ENCODE assay signal across 17 cellular contexts in the genomic region with DNA sequence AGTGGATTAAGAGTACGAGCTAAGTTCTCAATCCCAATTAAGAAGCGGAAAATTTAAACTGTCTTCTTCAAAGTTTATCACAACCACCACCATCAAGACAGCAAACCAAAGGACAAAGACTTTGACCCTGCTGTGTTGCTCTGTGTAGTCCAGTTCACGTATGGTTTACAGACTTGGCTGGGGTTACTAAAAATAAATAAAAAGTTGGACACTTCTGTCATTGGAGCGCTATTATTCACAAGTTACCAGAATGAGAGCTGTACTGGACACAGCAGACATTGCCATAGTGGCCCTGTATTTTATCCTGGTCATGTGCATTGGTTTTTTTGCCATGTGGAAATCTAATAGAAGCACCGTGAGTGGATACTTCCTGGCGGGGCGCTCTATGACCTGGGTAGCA.
"Had no signal": no experiment of that assay in that cellular context is flagged by ENCODE, and none has a peak within 500 bp of the region (broad histone marks: within the 10 kb centered on the region; RNA-seq: fewer than 3 reads in every experiment).

No MANE protein-coding gene starts in this region.

- H3K27ac ChIP-seq: lower lobe of right lung, neutrophil, pancreas, sigmoid colon, stomach, thyroid gland, vagina had no signal

- H3K36me3 ChIP-seq: pancreas had no signal

- H3K9me3 Mint-ChIP-seq: immature natural killer cell; naive thymus-derived CD8-positive, alpha-beta T cell; neural crest cell; stimulated activated effector memory CD8-positive, alpha-beta T cell treated with anti-CD3 and anti-CD28 coated beads, Interleukin-12 subunit alpha, Interleukin-12 subunit beta, amount 100 ng/mL, for 72 hours had no signal

- H3K27me3 Mint-ChIP-seq: naive thymus-derived CD8-positive, alpha-beta T cell had no signal

- H3K4me1 ChIP-seq: pancreas had no signal

- H3K27me3 ChIP-seq: neutrophil, pancreas, sigmoid colon, stomach, thyroid gland, vagina had no signal

- H3K9me3 ChIP-seq: lower lobe of right lung, neutrophil, pancreas, sigmoid colon, stomach, thyroid gland, vagina had no signal

- DNase-seq: cortex of kidney; hypothalamus; immature natural killer cell; lower lobe of right lung; naive thymus-derived CD8-positive, alpha-beta T cell; pancreas; sigmoid colon; stimulated activated CD4-positive, alpha-beta T cell treated with anti-CD3 and anti-CD28 coated beads, Interleukin-2, amount 100 ng/mL, for 24 hours; stimulated activated CD4-positive, alpha-beta T cell treated with anti-CD3 and anti-CD28 coated beads, Interleukin-4, amount 100 ng/mL, for 24 hours; stimulated activated naive CD4-positive, alpha-beta T cell treated with Interleukin-2 at 50 U/mL for 16 hours; stomach; thyroid gland; trophoblast cell had no signal

- H3K4me3 Mint-ChIP-seq: immature natural killer cell; neural crest cell; stimulated activated effector memory CD8-positive, alpha-beta T cell treated with anti-CD3 and anti-CD28 coated beads, Interleukin-12 subunit alpha, Interleukin-12 subunit beta, amount 100 ng/mL, for 72 hours had no signal

- H3K27ac Mint-ChIP-seq: stimulated activated effector memory CD8-positive, alpha-beta T cell treated with anti-CD3 and anti-CD28 coated beads, Interleukin-12 subunit alpha, Interleukin-12 subunit beta, amount 100 ng/mL, for 72 hours had no signal

- H3K4me3 ChIP-seq: lower lobe of right lung, pancreas, sigmoid colon, stomach, thyroid gland, vagina had no signal

- ATAC-seq: lower lobe of right lung; naive thymus-derived CD8-positive, alpha-beta T cell; pancreas; stimulated activated effector memory CD8-positive, alpha-beta T cell treated with anti-CD3 and anti-CD28 coated beads, Interleukin-12 subunit alpha, Interleukin-12 subunit beta, amount 100 ng/mL, for 72 hours had no signal
